11 cellular contexts compared by ENCODE assay signal in the genomic region with DNA sequence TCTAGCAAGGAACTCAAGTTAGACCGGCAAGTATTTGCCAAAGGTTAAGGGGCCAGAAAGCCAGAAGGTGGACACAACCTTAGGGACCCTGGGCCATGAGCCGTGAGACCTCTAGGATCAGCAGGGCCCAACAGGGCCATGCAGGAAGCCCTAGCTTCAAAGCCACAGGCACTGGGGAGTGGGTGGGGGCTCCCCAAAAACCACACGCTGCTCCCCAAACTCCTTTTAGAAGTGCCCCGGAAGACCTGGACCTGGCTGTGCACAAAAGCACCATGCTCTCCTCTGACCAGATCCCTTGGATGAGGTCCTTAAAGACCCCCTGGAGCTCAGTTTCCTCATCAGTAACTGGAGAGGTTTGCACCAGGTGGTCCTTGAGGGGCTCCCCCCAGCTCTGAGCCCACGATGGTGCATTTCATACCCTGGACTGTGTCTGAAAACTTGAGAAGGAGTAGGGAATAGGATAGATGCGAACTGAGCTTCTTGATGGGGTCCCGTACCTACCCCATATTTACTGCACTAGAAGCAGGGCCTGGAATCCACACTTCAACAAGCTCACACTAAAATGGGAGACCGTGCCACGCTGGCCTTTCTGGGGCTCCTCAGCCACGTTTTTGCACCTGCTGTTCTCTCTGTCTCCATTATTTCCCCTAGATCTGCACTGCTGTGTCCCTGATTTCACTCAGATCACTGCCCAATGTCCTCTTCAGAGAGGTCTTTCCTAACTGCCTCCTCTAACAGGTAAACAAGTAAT. TPM values are rescaled to one million over a fixed set of nuclear protein-coding genes. Genes with fewer than 3 reads are reported as not detected.
DNase-seq lines count a peak whose midpoint lies in the region; ATAC-seq and TF ChIP-seq lines count a peak whose summit lies in the region.
"Had no signal": no experiment of that assay in that cellular context is flagged by ENCODE, and none has a peak within 500 bp of the region (broad histone marks: within the 10 kb centered on the region; RNA-seq: fewer than 3 reads in every experiment).

No MANE protein-coding gene starts in this region.

- no peaks in the 10 kb centered on the region for H3K36me3 Mint-ChIP-seq in T-helper 1 cell treated with Interleukin-12 subunit alpha and Interleukin-12 subunit beta and Interleukin-4 antibody, amounts not matched to agents 30 μg/mL and 1 μg/mL, for 36 hours (ENCODE audit: low read depth)
- H3K36me3 Mint-ChIP-seq in stimulated activated naive B cell treated with anti-CD40 and anti-IgM and Interleukin-4, amounts not matched to agents 10 μg/mL and 1 μg/mL and 100 μg/mL, for 72 hours: no peaks in the 10 kb centered on the region

- H3K27me3 ChIP-seq in SK-N-SH (ENCODE audit: insufficient read depth): no peaks in the 10 kb centered on the region
- H3K27me3 ChIP-seq in cardiac muscle cell: no peaks in the 10 kb centered on the region
- H3K27me3 ChIP-seq: pancreas had no signal

- H3K27ac Mint-ChIP-seq in T-helper 1 cell treated with Interleukin-12 subunit alpha and Interleukin-12 subunit beta and Interleukin-4 antibody, amounts not matched to agents 30 μg/mL and 1 μg/mL, for 36 hours: peak overlapping the region; percentile 98
- H3K27ac Mint-ChIP-seq in stimulated activated naive B cell treated with anti-CD40 and anti-IgM and Interleukin-4, amounts not matched to agents 10 μg/mL and 1 μg/mL and 100 μg/mL, for 72 hours: peak overlapping the region; percentile 99

- H3K27me3 Mint-ChIP-seq in T-helper 1 cell treated with Interleukin-12 subunit alpha and Interleukin-12 subunit beta and Interleukin-4 antibody, amounts not matched to agents 30 μg/mL and 1 μg/mL, for 36 hours (ENCODE audit: low read depth): no peaks in the 10 kb centered on the region
- no peaks in the 10 kb centered on the region for H3K27me3 Mint-ChIP-seq in stimulated activated naive B cell treated with anti-CD40 and anti-IgM and Interleukin-4, amounts not matched to agents 10 μg/mL and 1 μg/mL and 100 μg/mL, for 72 hours

- H3K4me3 ChIP-seq in SK-N-SH (ENCODE audit: low read depth in 2 of 2, low read length in 1 of 2) (no peak overlapping the region), cardiac muscle cell (no peak overlapping the region)

- no peaks in the 10 kb centered on the region for H3K36me3 ChIP-seq in SK-N-SH (replicated peaks in 1 of 2; ENCODE audit: control insufficient read depth in 1 of 2, insufficient read depth in 2 of 2, low read length in 1 of 2)
- H3K36me3 ChIP-seq in cardiac muscle cell: no peaks in the 10 kb centered on the region
- H3K36me3 ChIP-seq: pancreas had no signal

- POLR2A ChIA-PET in SK-N-SH (lab: Yijun Ruan, JAX): no interaction called here

- WGBS in SK-N-SH (ENCODE audit: low lambda C conversion rate): 71% methylated on average over 10 of the region's 10 CpGs

- no peaks in the 10 kb centered on the region for H4K20me1 ChIP-seq in SK-N-SH (ENCODE audit: insufficient read depth)

- CTCF ChIA-PET in SK-N-SH (lab: Yijun Ruan, JAX): interaction anchor here (0.7 to 2.2 kb wide), 4 partner anchors 12 to 518 kb away, joined by 3 to 11 read pairs (median 5); no protein-coding TSS in a partner anchor

- H2AFZ ChIP-seq in SK-N-SH (ENCODE audit: low read depth): 0 out of 2 replicates have a peak overlapping the region, but pooled peaks have one; percentile 85

- H3K9me3 ChIP-seq in SK-N-SH (no peaks in the 10 kb centered on the region), cardiac muscle cell (ENCODE audit: low read depth) (no peaks in the 10 kb centered on the region)
- H3K9me3 ChIP-seq: pancreas had no signal

- H3K9ac ChIP-seq in SK-N-SH: no peak overlapping the region

- peak overlapping the region; percentile 90 for H3K4me3 Mint-ChIP-seq in T-helper 1 cell treated with Interleukin-12 subunit alpha and Interleukin-12 subunit beta and Interleukin-4 antibody, amounts not matched to agents 30 μg/mL and 1 μg/mL, for 36 hours
- H3K4me3 Mint-ChIP-seq in stimulated activated naive B cell treated with anti-CD40 and anti-IgM and Interleukin-4, amounts not matched to agents 10 μg/mL and 1 μg/mL and 100 μg/mL, for 72 hours: peak overlapping the region; percentile 93 to 95

- H3K9me2 ChIP-seq in SK-N-SH: no peaks in the 10 kb centered on the region

- ATAC-seq in SK-N-SH treated with all-trans-retinoic acid at 6 μM for 48 hours: no peak
- ATAC-seq in stimulated activated naive B cell treated with anti-CD40 and anti-IgM and Interleukin-4, amounts not matched to agents 10 μg/mL and 1 μg/mL and 100 μg/mL, for 72 hours (replicated peaks): no peak
- ATAC-seq in HG02981 (IDR thresholded peaks at IDR 0.05; ENCODE audit: unreplicated experiment): no peak
- ATAC-seq: PC-3 had no signal

- TF ChIP-seq CTCF in SK-N-SH (IDR thresholded peaks at IDR 0.05): no peak
- TF ChIP-seq CTCF in cardiac muscle cell (IDR thresholded peaks at IDR 0.05; ENCODE audit: low read depth, low read length): no peak

- H3K4me2 ChIP-seq in SK-N-SH: no peak overlapping the region

- DNase-seq in SK-N-SH (no peak), cardiac muscle cell (ENCODE audit: low read depth in 1 of 2, low spot score in 1 of 2) (no peak), GM19238 (ENCODE audit: insufficient read length, low spot score) (no peak), NCI-H2029 (lab: John Stamatoyannopoulos, UW) (no peak)
- no peak for DNase-seq in stimulated activated naive B cell treated with anti-CD40 and anti-IgM and Interleukin-4, amounts not matched to agents 10 μg/mL and 1 μg/mL and 100 μg/mL, for 72 hours
- DNase-seq: PC-3 had no signal

- H3K9me3 Mint-ChIP-seq in T-helper 1 cell treated with Interleukin-12 subunit alpha and Interleukin-12 subunit beta and Interleukin-4 antibody, amounts not matched to agents 30 μg/mL and 1 μg/mL, for 36 hours: peaks cover 5% of the 10 kb centered on the region
- no peaks in the 10 kb centered on the region for H3K9me3 Mint-ChIP-seq in stimulated activated naive B cell treated with anti-CD40 and anti-IgM and Interleukin-4, amounts not matched to agents 10 μg/mL and 1 μg/mL and 100 μg/mL, for 72 hours

- H3K79me2 ChIP-seq in SK-N-SH (ENCODE audit: insufficient read depth): no peaks in the 10 kb centered on the region

- no peak for TF ChIP-seq RAD21 in SK-N-SH (IDR thresholded peaks at IDR 0.05; ENCODE audit: low read length)

- H3K27ac ChIP-seq in SK-N-SH (ENCODE audit: low read depth in 2 of 2, low read length in 1 of 2) (no peak overlapping the region), cardiac muscle cell (peak overlapping the region; percentile 67)
- H3K27ac ChIP-seq: 22Rv1 had no signal

- peaks cover 50% of the 10 kb centered on the region for H3K4me1 Mint-ChIP-seq in T-helper 1 cell treated with Interleukin-12 subunit alpha and Interleukin-12 subunit beta and Interleukin-4 antibody, amounts not matched to agents 30 μg/mL and 1 μg/mL, for 36 hours (ENCODE audit: low read depth)
- H3K4me1 Mint-ChIP-seq in stimulated activated naive B cell treated with anti-CD40 and anti-IgM and Interleukin-4, amounts not matched to agents 10 μg/mL and 1 μg/mL and 100 μg/mL, for 72 hours: peaks cover 13 to 44% of the 10 kb centered on the region in 2 donors

- peaks cover 0 to 2% of the 10 kb centered on the region in 2 experiments; a peak in 2 of 4 replicates for H3K4me1 ChIP-seq in SK-N-SH (ENCODE audit: control insufficient read depth in 1 of 2, insufficient read depth in 2 of 2, low read depth in 1 of 2, low read length in 1 of 2)
- H3K4me1 ChIP-seq in cardiac muscle cell (ENCODE audit: low read depth): peaks cover 11% of the 10 kb centered on the region
- H3K4me1 ChIP-seq: pancreas had no signal

- no peaks in the 10 kb centered on the region for H3F3A ChIP-seq in SK-N-SH (replicated peaks; ENCODE audit: insufficient read depth)

- no peak for TF ChIP-seq EP300 in SK-N-SH (IDR thresholded peaks at IDR 0.05; ENCODE audit: borderline replicate concordance in 1 of 2, low read depth in 1 of 2, low read length in 1 of 2)

TF ChIP-seq in SK-N-SH, 30 proteins besides CTCF, POLR2A, EP300 and RAD21 (continues in another document):
- no peak for TF ChIP-seq GATA2 (CRISPR knock-in tag; IDR thresholded peaks at IDR 0.05)
- TF ChIP-seq RCOR1 (IDR thresholded peaks at IDR 0.05; ENCODE audit: low read length): no peak
- TF ChIP-seq GABPA (IDR thresholded peaks at IDR 0.05; ENCODE audit: low read depth): no peak
- TF ChIP-seq, protein P1, sequence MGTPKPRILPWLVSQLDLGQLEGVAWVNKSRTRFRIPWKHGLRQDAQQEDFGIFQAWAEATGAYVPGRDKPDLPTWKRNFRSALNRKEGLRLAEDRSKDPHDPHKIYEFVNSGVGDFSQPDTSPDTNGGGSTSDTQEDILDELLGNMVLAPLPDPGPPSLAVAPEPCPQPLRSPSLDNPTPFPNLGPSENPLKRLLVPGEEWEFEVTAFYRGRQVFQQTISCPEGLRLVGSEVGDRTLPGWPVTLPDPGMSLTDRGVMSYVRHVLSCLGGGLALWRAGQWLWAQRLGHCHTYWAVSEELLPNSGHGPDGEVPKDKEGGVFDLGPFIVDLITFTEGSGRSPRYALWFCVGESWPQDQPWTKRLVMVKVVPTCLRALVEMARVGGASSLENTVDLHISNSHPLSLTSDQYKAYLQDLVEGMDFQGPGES (IDR thresholded peaks at IDR 0.05; ENCODE audit: low read depth, low read length): no peak

TF ChIP-seq in SK-N-SH treated with all-trans-retinoic acid at 6 μM for 48 hours, 23 proteins besides CTCF, POLR2A, EP300 and RAD21 (continues in another document):
- no peak for TF ChIP-seq ARNTL (CRISPR knock-in tag; IDR thresholded peaks at IDR 0.05; ENCODE audit: borderline replicate concordance, low read depth)
- no peak for TF ChIP-seq CSDC2 (CRISPR knock-in tag; IDR thresholded peaks at IDR 0.05)
- no peak for TF ChIP-seq ZNF70 (CRISPR knock-in tag; IDR thresholded peaks at IDR 0.05)
- no peak for TF ChIP-seq ESRRG (CRISPR knock-in tag; IDR thresholded peaks at IDR 0.05)
- TF ChIP-seq, protein P2, sequence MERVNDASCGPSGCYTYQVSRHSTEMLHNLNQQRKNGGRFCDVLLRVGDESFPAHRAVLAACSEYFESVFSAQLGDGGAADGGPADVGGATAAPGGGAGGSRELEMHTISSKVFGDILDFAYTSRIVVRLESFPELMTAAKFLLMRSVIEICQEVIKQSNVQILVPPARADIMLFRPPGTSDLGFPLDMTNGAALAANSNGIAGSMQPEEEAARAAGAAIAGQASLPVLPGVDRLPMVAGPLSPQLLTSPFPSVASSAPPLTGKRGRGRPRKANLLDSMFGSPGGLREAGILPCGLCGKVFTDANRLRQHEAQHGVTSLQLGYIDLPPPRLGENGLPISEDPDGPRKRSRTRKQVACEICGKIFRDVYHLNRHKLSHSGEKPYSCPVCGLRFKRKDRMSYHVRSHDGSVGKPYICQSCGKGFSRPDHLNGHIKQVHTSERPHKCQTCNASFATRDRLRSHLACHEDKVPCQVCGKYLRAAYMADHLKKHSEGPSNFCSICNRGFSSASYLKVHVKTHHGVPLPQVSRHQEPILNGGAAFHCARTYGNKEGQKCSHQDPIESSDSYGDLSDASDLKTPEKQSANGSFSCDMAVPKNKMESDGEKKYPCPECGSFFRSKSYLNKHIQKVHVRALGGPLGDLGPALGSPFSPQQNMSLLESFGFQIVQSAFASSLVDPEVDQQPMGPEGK (CRISPR knock-in tag; IDR thresholded peaks at IDR 0.05; ENCODE audit: borderline replicate concordance): no peak
- no peak for TF ChIP-seq ISL1 (CRISPR knock-in tag; IDR thresholded peaks at IDR 0.05)

RNA-seq across cellular contexts. Expression of gene LBR, which starts 40.6 kb away (rescaled TPM):
- polyA plus RNA-seq in SK-N-SH (2012; rRNA removed) (10.6 and 11.7 TPM in 2 replicates), cardiac muscle cell (27.0 and 32.7 TPM in 2 replicates)
- polyA plus RNA-seq in SK-N-SH (2012; cell fraction: cytosol; rRNA removed): 10.0 and 10.7 TPM in 2 replicates
- polyA plus RNA-seq in SK-N-SH (2012; cell fraction: nucleus; rRNA removed): 19.0 and 22.4 TPM in 2 replicates
- total RNA-seq in cardiac muscle cell: 11.1 and 22.0 TPM in 2 replicates
